Comparison of ENCODE assay signal across 13 cellular contexts in genomic region chr1:205950280-205950679, GRCh38. TPM values are rescaled to one million over a fixed set of nuclear protein-coding genes. Genes with fewer than 3 reads are reported as not detected.
DNase-seq lines count a peak whose midpoint lies in the region; ATAC-seq and TF ChIP-seq lines count a peak whose summit lies in the region.
"Had no signal": no experiment of that assay in that cellular context is flagged by ENCODE, and none has a peak within 500 bp of the region (broad histone marks: within the 10 kb centered on the region; RNA-seq: fewer than 3 reads in every experiment).

No MANE protein-coding gene starts in this region.

- H3K4me3 ChIP-seq in astrocyte of the cerebellum (ENCODE audit: low read depth, low read length): no peak overlapping the region
- H3K4me3 ChIP-seq: neural progenitor cell, tibial nerve had no signal

- in situ Hi-C loops in astrocyte of the cerebellum (cut with HindIII; ENCODE audit: low sequenced_read_pairs): no loop called here

- intact Hi-C loops in left cardiac atrium (cut with DNase I): no loop called here

- no peaks in the 10 kb centered on the region for H3K9me3 Mint-ChIP-seq in activated naive CD8-positive, alpha-beta T cell treated with anti-CD3 and anti-CD28 coated beads, Interleukin-2, amount 50 U/mL, for 24 hours
- no peaks in the 10 kb centered on the region for H3K9me3 Mint-ChIP-seq in stimulated activated effector memory CD8-positive, alpha-beta T cell treated with anti-CD3 and anti-CD28 coated beads, Interleukin-12 subunit alpha, Interleukin-12 subunit beta, amount 100 ng/mL, for 72 hours
- H3K9me3 Mint-ChIP-seq: neural progenitor cell had no signal

- no peak for TF ChIP-seq CTCF in astrocyte of the cerebellum (IDR thresholded peaks at IDR 0.05; ENCODE audit: low read depth, low read length, missing control alignments)

- no peaks in the 10 kb centered on the region for H3K36me3 Mint-ChIP-seq in activated naive CD8-positive, alpha-beta T cell treated with anti-CD3 and anti-CD28 coated beads, Interleukin-2, amount 50 U/mL, for 24 hours (ENCODE audit: low read depth)
- H3K36me3 Mint-ChIP-seq in stimulated activated effector memory CD8-positive, alpha-beta T cell treated with anti-CD3 and anti-CD28 coated beads, Interleukin-12 subunit alpha, Interleukin-12 subunit beta, amount 100 ng/mL, for 72 hours: no peaks in the 10 kb centered on the region
- H3K36me3 Mint-ChIP-seq: neural progenitor cell had no signal

- H3K27me3 Mint-ChIP-seq in activated naive CD8-positive, alpha-beta T cell treated with anti-CD3 and anti-CD28 coated beads, Interleukin-2, amount 50 U/mL, for 24 hours: peaks cover 3% of the 10 kb centered on the region

- no peaks in the 10 kb centered on the region for H3K4me1 Mint-ChIP-seq in activated naive CD8-positive, alpha-beta T cell treated with anti-CD3 and anti-CD28 coated beads, Interleukin-2, amount 50 U/mL, for 24 hours
- no peaks in the 10 kb centered on the region for H3K4me1 Mint-ChIP-seq in stimulated activated effector memory CD8-positive, alpha-beta T cell treated with anti-CD3 and anti-CD28 coated beads, Interleukin-12 subunit alpha, Interleukin-12 subunit beta, amount 100 ng/mL, for 72 hours

- H3K4me3 Mint-ChIP-seq in activated naive CD8-positive, alpha-beta T cell treated with anti-CD3 and anti-CD28 coated beads, Interleukin-2, amount 50 U/mL, for 24 hours: no peak overlapping the region
- no peak overlapping the region for H3K4me3 Mint-ChIP-seq in stimulated activated effector memory CD8-positive, alpha-beta T cell treated with anti-CD3 and anti-CD28 coated beads, Interleukin-12 subunit alpha, Interleukin-12 subunit beta, amount 100 ng/mL, for 72 hours
- H3K4me3 Mint-ChIP-seq: neural progenitor cell had no signal

- DNase-seq in GOT3 (lab: John Stamatoyannopoulos, UW): peak; percentile 43
- DNase-seq in astrocyte of the cerebellum (ENCODE audit: low read depth): peak; percentile 38
- no peak for DNase-seq in left cardiac atrium
- DNase-seq in substantia nigra (lab: John Stamatoyannopoulos, UW): peak in 43 of 49 donors; percentile 24 to 89 (median 66)
- DNase-seq in NCI-H2107 treated with DMSO at 0.1 percent for 48 hours (lab: John Stamatoyannopoulos, UW; ENCODE audit: unreplicated experiment): no peak
- DNase-seq in inferior parietal cortex (ENCODE audit: extremely low spot score): no peak
- no peak for DNase-seq in activated naive CD8-positive, alpha-beta T cell treated with anti-CD3 and anti-CD28 coated beads, Interleukin-2, amount 50 U/mL, for 24 hours
- DNase-seq in stimulated activated effector memory CD8-positive, alpha-beta T cell treated with anti-CD3 and anti-CD28 coated beads, Interleukin-12 subunit alpha, Interleukin-12 subunit beta, amount 100 ng/mL, for 72 hours (ENCODE audit: low spot score in 2 of 2): no peak
- DNase-seq: DMS53; NCI-H2029 treated with DMSO at 0.1 percent for 48 hours; stimulated activated CD4-positive, alpha-beta T cell treated with anti-CD3 and anti-CD28 coated beads, Interleukin-4, amount 100 ng/mL, for 24 hours had no signal

- peak overlapping the region; percentile 39 for H3K27ac ChIP-seq in substantia nigra (ENCODE audit: low read depth, low read length, poor library complexity, severe bottlenecking)
- H3K27ac ChIP-seq: neural progenitor cell, tibial nerve had no signal

- ATAC-seq in left cardiac atrium: peak; percentile 48 to 56
- ATAC-seq in activated naive CD8-positive, alpha-beta T cell treated with anti-CD3 and anti-CD28 coated beads, Interleukin-2, amount 50 U/mL, for 24 hours: no peak
- no peak for ATAC-seq in stimulated activated effector memory CD8-positive, alpha-beta T cell treated with anti-CD3 and anti-CD28 coated beads, Interleukin-12 subunit alpha, Interleukin-12 subunit beta, amount 100 ng/mL, for 72 hours

- no peak overlapping the region for H3K27ac Mint-ChIP-seq in activated naive CD8-positive, alpha-beta T cell treated with anti-CD3 and anti-CD28 coated beads, Interleukin-2, amount 50 U/mL, for 24 hours
- no peak overlapping the region for H3K27ac Mint-ChIP-seq in stimulated activated effector memory CD8-positive, alpha-beta T cell treated with anti-CD3 and anti-CD28 coated beads, Interleukin-12 subunit alpha, Interleukin-12 subunit beta, amount 100 ng/mL, for 72 hours
- H3K27ac Mint-ChIP-seq: neural progenitor cell had no signal

RNA-seq across cellular contexts. Expression of gene SLC26A9, which starts 7.0 kb away (rescaled TPM):
- 10 to 100 TPM; 11.3 to 25.4 TPM for total RNA-seq in left cardiac atrium
- total RNA-seq: tibial nerve had no signal

RNA-seq across cellular contexts. Expression of gene RAB7B, which starts 52.9 kb away (rescaled TPM):
- total RNA-seq in left cardiac atrium: 1 to 10 TPM; 2.4 to 4.5 TPM

Comparison
In these comparisons a context has a peak if more than half of its experiments do, and no peak if none do; other contexts are left out.
1. DNase-seq: peak in GOT3 (single experiment), astrocyte of the cerebellum (single experiment) and substantia nigra (43 of 49); none in left cardiac atrium (single experiment), NCI-H2107 treated with DMSO at 0.1 percent for 48 hours (single experiment), inferior parietal cortex (single experiment), activated naive CD8-positive, alpha-beta T cell treated with anti-CD3 and anti-CD28 coated beads, Interleukin-2, amount 50 U/mL, for 24 hours (single experiment) and stimulated activated effector memory CD8-positive, alpha-beta T cell treated with anti-CD3 and anti-CD28 coated beads, Interleukin-12 subunit alpha, Interleukin-12 subunit beta, amount 100 ng/mL, for 72 hours (0 of 2).
2. ATAC-seq: peak in left cardiac atrium (2 of 2); none in activated naive CD8-positive, alpha-beta T cell treated with anti-CD3 and anti-CD28 coated beads, Interleukin-2, amount 50 U/mL, for 24 hours (single experiment) and stimulated activated effector memory CD8-positive, alpha-beta T cell treated with anti-CD3 and anti-CD28 coated beads, Interleukin-12 subunit alpha, Interleukin-12 subunit beta, amount 100 ng/mL, for 72 hours (single experiment).